Comparison of ENCODE assay signal across 13 cellular contexts in the genomic region with DNA sequence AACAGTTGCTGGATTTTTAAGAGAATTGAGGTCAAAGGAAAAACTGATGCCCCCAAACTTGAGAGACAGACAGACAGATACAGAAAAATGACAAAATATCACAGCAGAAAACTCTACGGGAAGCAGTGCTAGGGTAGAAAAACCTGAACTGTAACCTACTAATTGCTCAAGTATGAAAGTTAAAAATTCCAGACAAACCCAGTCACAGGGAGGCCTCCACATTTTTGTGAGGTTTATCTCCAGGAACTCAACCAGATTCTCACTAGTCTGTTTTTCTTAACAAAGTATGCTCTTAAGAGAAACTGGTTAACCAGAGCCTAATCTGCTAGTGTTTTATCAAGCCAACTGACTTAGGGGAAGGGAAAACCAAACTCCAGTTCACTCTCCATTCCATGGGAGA. TPM values are rescaled to one million over a fixed set of nuclear protein-coding genes. Genes with fewer than 3 reads are reported as not detected.
A peak's percentile ranks its signal among the peaks of the same experiment; 100 is the strongest.
DNase-seq lines count a peak whose midpoint lies in the region; ATAC-seq and TF ChIP-seq lines count a peak whose summit lies in the region.
"Had no signal": no experiment of that assay in that cellular context is flagged by ENCODE, and none has a peak within 500 bp of the region (broad histone marks: within the 10 kb centered on the region; RNA-seq: fewer than 3 reads in every experiment).

No MANE protein-coding gene starts in this region.

- H3K27me3 ChIP-seq in MG63 = no peaks in the 10 kb centered on the region
- H3K27me3 ChIP-seq: neural progenitor cell had no signal

- no peaks in the 10 kb centered on the region; the same call in 1 of the 2 replicates for H3K9me3 ChIP-seq in MG63

- no peaks in the 10 kb centered on the region for H3K36me3 ChIP-seq in MG63
- H3K36me3 ChIP-seq: neural progenitor cell had no signal

- TF ChIP-seq CTCF in AG10803 (conservative IDR thresholded peaks at IDR 0.05; ENCODE audit: low read length) (no peak), choroid plexus epithelial cell (conservative IDR thresholded peaks at IDR 0.05; ENCODE audit: low read depth, low read length) (no peak)

- H3K4me3 Mint-ChIP-seq in stimulated activated effector memory CD8-positive, alpha-beta T cell treated with anti-CD3 and anti-CD28 coated beads, Interleukin-12 subunit alpha, Interleukin-12 subunit beta, amount 100 ng/mL, for 72 hours = no peak overlapping the region
- H3K4me3 Mint-ChIP-seq: central memory CD8-positive, alpha-beta T cell; neural progenitor cell had no signal

- H3K4me3 ChIP-seq in AG10803 (ENCODE audit: low read length) (no peak overlapping the region), MG63 (no peak overlapping the region), choroid plexus epithelial cell (ENCODE audit: low read depth, low read length) (no peak overlapping the region)
- H3K4me3 ChIP-seq: neural progenitor cell had no signal

- peaks cover 2% of the 10 kb centered on the region for H3K4me1 Mint-ChIP-seq in stimulated activated effector memory CD8-positive, alpha-beta T cell treated with anti-CD3 and anti-CD28 coated beads, Interleukin-12 subunit alpha, Interleukin-12 subunit beta, amount 100 ng/mL, for 72 hours
- H3K4me1 Mint-ChIP-seq: central memory CD8-positive, alpha-beta T cell; neural progenitor cell had no signal

- H3K36me3 Mint-ChIP-seq in stimulated activated effector memory CD8-positive, alpha-beta T cell treated with anti-CD3 and anti-CD28 coated beads, Interleukin-12 subunit alpha, Interleukin-12 subunit beta, amount 100 ng/mL, for 72 hours = no peaks in the 10 kb centered on the region
- H3K36me3 Mint-ChIP-seq: neural progenitor cell had no signal

- H3K9me3 Mint-ChIP-seq in stimulated activated effector memory CD8-positive, alpha-beta T cell treated with anti-CD3 and anti-CD28 coated beads, Interleukin-12 subunit alpha, Interleukin-12 subunit beta, amount 100 ng/mL, for 72 hours = peaks cover 3% of the 10 kb centered on the region
- H3K9me3 Mint-ChIP-seq: central memory CD8-positive, alpha-beta T cell had no signal

- peak; percentile 89 for DNase-seq in AG10803 (ENCODE audit: low read depth)
- DNase-seq in MG63 = peak; percentile 9
- DNase-seq in choroid plexus epithelial cell (ENCODE audit: low read depth) = peak; percentile 92
- peak; percentile 10 for DNase-seq in myocyte (ENCODE audit: low read depth)
- DNase-seq in LoVo (ENCODE audit: low spot score) = no peak
- DNase-seq in stimulated activated effector memory CD8-positive, alpha-beta T cell treated with anti-CD3 and anti-CD28 coated beads, Interleukin-12 subunit alpha, Interleukin-12 subunit beta, amount 100 ng/mL, for 72 hours (ENCODE audit: low spot score in 2 of 2) = no peak
- DNase-seq: NCI-H1092 treated with DMSO at 0.1 percent for 48 hours; stimulated activated CD8-positive, alpha-beta memory T cell treated with anti-CD3 and anti-CD28 coated beads, Interleukin-4, amount 100 ng/mL, for 48 hours had no signal

- H3K27ac Mint-ChIP-seq in stimulated activated effector memory CD8-positive, alpha-beta T cell treated with anti-CD3 and anti-CD28 coated beads, Interleukin-12 subunit alpha, Interleukin-12 subunit beta, amount 100 ng/mL, for 72 hours = no peak overlapping the region
- H3K27ac Mint-ChIP-seq: neural progenitor cell had no signal

- no peak for ATAC-seq in stimulated activated effector memory CD8-positive, alpha-beta T cell treated with anti-CD3 and anti-CD28 coated beads, Interleukin-12 subunit alpha, Interleukin-12 subunit beta, amount 100 ng/mL, for 72 hours
- no peak for ATAC-seq in HG03439 (IDR thresholded peaks at IDR 0.05; ENCODE audit: unreplicated experiment)
- no peak for ATAC-seq in GM21529 (IDR thresholded peaks at IDR 0.05; ENCODE audit: unreplicated experiment)
- ATAC-seq: left lobe of liver had no signal

RNA-seq across cellular contexts. Expression of a gene that starts 19.9 kb away (rescaled TPM):
- total RNA-seq in MG63 (2014; rRNA removed; shearing (Covaris generic); ENCODE audit: low replicate concordance) = 25.4 and 32.4 TPM in 2 replicates
- 33.9 and 34.7 TPM in 2 replicates for total RNA-seq in myocyte
- 27.7 TPM for polyA plus RNA-seq in myocyte (2012)

Comparison
In these comparisons a context has a peak if more than half of its experiments do, and no peak if none do; other contexts are left out.
1. DNase-seq: peak in AG10803 (single experiment), MG63 (single experiment), choroid plexus epithelial cell (single experiment) and myocyte (single experiment); none in LoVo (single experiment) and stimulated activated effector memory CD8-positive, alpha-beta T cell treated with anti-CD3 and anti-CD28 coated beads, Interleukin-12 subunit alpha, Interleukin-12 subunit beta, amount 100 ng/mL, for 72 hours (0 of 2).